ENCODE assay signal across 1 cellular context in genomic region chr10:30425336-30426075, GRCh38.
TF ChIP-seq lines count a peak whose summit lies in the region.

No MANE protein-coding gene starts in this region.

TF ChIP-seq in K562, 482 proteins besides CTCF, POLR2A, EP300 and RAD21 (continued from another document and continues in another):
- TF ChIP-seq ZNF699 (CRISPR knock-in tag; IDR thresholded peaks at IDR 0.05; ENCODE audit: insufficient replicate concordance) = no peak
- TF ChIP-seq, protein P1, sequence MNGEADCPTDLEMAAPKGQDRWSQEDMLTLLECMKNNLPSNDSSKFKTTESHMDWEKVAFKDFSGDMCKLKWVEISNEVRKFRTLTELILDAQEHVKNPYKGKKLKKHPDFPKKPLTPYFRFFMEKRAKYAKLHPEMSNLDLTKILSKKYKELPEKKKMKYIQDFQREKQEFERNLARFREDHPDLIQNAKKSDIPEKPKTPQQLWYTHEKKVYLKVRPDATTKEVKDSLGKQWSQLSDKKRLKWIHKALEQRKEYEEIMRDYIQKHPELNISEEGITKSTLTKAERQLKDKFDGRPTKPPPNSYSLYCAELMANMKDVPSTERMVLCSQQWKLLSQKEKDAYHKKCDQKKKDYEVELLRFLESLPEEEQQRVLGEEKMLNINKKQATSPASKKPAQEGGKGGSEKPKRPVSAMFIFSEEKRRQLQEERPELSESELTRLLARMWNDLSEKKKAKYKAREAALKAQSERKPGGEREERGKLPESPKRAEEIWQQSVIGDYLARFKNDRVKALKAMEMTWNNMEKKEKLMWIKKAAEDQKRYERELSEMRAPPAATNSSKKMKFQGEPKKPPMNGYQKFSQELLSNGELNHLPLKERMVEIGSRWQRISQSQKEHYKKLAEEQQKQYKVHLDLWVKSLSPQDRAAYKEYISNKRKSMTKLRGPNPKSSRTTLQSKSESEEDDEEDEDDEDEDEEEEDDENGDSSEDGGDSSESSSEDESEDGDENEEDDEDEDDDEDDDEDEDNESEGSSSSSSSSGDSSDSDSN (IDR thresholded peaks at IDR 0.05; ENCODE audit: borderline replicate concordance in 1 of 2, low read depth in 2 of 2, low read length in 2 of 2) = no peak
- TF ChIP-seq FIP1L1 (IDR thresholded peaks at IDR 0.05; ENCODE audit: low read depth, low read length, poor library complexity, severe bottlenecking) = no peak
- no peak for TF ChIP-seq EP400 (IDR thresholded peaks at IDR 0.05)
- no peak for TF ChIP-seq BRD4 (IDR thresholded peaks at IDR 0.05)
- TF ChIP-seq PURB (CRISPR knock-in tag; IDR thresholded peaks at IDR 0.05; ENCODE audit: low read depth) = no peak
- no peak for TF ChIP-seq ASH1L (IDR thresholded peaks at IDR 0.05; ENCODE audit: borderline replicate concordance, low read depth, partially characterized antibody)
- TF ChIP-seq SUPT5H (IDR thresholded peaks at IDR 0.05) = no peak
- no peak for TF ChIP-seq ZNF324 (CRISPR knock-in tag; IDR thresholded peaks at IDR 0.05)
- TF ChIP-seq NR2C1 (IDR thresholded peaks at IDR 0.05) = no peak
- TF ChIP-seq NR2C1 (tag; IDR thresholded peaks at IDR 0.05) = peak; percentile 90
- no peak for TF ChIP-seq CTBP1 (IDR thresholded peaks at IDR 0.05; ENCODE audit: borderline replicate concordance)
- TF ChIP-seq BRF2 (IDR thresholded peaks at IDR 0.05; ENCODE audit: borderline replicate concordance, insufficient read depth, insufficient read length) = no peak
- peak; percentile 77; the same call in 1 of the 2 replicates for TF ChIP-seq ZNF165 (CRISPR knock-in tag; IDR thresholded peaks at IDR 0.05; ENCODE audit: borderline replicate concordance)
- TF ChIP-seq RNF2 (IDR thresholded peaks at IDR 0.05) = no peak
- no peak for TF ChIP-seq HEY1 (CRISPR knock-in tag; IDR thresholded peaks at IDR 0.05; ENCODE audit: borderline replicate concordance)
- TF ChIP-seq SIN3A (IDR thresholded peaks at IDR 0.05; ENCODE audit: borderline replicate concordance in 2 of 2, control insufficient read depth in 1 of 2, low read depth in 2 of 2, low read length in 2 of 2) = no peak
- TF ChIP-seq TFAM (CRISPR knock-in tag; conservative IDR thresholded peaks at IDR 0.05) = no peak
- TF ChIP-seq ZBED1 (IDR thresholded peaks at IDR 0.05) = no peak
- no peak for TF ChIP-seq POLR2AphosphoS2 (IDR thresholded peaks at IDR 0.05; ENCODE audit: low read length)
- TF ChIP-seq MTA2 (IDR thresholded peaks at IDR 0.05; ENCODE audit: low read depth) = no peak
- TF ChIP-seq SNIP1 (IDR thresholded peaks at IDR 0.05; ENCODE audit: low read depth) = no peak
- TF ChIP-seq NR4A1 (CRISPR knock-in tag; IDR thresholded peaks at IDR 0.05) = no peak
- peak; percentile 98 for TF ChIP-seq NR4A1 (tag; IDR thresholded peaks at IDR 0.05)
- peak; percentile 72; the same call in 1 of the 2 replicates for TF ChIP-seq ZNF444 (CRISPR knock-in tag; IDR thresholded peaks at IDR 0.05)
- no peak for TF ChIP-seq RBM17 (IDR thresholded peaks at IDR 0.05; ENCODE audit: borderline replicate concordance, low read depth, low read length)
- TF ChIP-seq PHF20 (IDR thresholded peaks at IDR 0.05; ENCODE audit: partially characterized antibody) = no peak
- TF ChIP-seq TARDBP (IDR thresholded peaks at IDR 0.05) = no peak
- TF ChIP-seq PHB2 (IDR thresholded peaks at IDR 0.05; ENCODE audit: low read depth) = no peak
- TF ChIP-seq, protein P2, sequence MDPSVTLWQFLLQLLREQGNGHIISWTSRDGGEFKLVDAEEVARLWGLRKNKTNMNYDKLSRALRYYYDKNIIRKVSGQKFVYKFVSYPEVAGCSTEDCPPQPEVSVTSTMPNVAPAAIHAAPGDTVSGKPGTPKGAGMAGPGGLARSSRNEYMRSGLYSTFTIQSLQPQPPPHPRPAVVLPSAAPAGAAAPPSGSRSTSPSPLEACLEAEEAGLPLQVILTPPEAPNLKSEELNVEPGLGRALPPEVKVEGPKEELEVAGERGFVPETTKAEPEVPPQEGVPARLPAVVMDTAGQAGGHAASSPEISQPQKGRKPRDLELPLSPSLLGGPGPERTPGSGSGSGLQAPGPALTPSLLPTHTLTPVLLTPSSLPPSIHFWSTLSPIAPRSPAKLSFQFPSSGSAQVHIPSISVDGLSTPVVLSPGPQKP (CRISPR knock-in tag; IDR thresholded peaks at IDR 0.05) = no peak
- no peak for TF ChIP-seq NEUROD1 (IDR thresholded peaks at IDR 0.05; ENCODE audit: borderline replicate concordance, low read depth, low read length, partially characterized antibody)
- no peak for TF ChIP-seq TRIM24 (IDR thresholded peaks at IDR 0.05)
- no peak for TF ChIP-seq HNRNPUL1 (IDR thresholded peaks at IDR 0.05; ENCODE audit: low read length)
- no peak; a peak in 1 of 4 replicates for TF ChIP-seq MAZ (CRISPR knock-in tag; conservative IDR thresholded peaks at IDR 0.05 in 1 of 2, IDR thresholded peaks at IDR 0.05 in 1 of 2)
- TF ChIP-seq, protein P3, sequence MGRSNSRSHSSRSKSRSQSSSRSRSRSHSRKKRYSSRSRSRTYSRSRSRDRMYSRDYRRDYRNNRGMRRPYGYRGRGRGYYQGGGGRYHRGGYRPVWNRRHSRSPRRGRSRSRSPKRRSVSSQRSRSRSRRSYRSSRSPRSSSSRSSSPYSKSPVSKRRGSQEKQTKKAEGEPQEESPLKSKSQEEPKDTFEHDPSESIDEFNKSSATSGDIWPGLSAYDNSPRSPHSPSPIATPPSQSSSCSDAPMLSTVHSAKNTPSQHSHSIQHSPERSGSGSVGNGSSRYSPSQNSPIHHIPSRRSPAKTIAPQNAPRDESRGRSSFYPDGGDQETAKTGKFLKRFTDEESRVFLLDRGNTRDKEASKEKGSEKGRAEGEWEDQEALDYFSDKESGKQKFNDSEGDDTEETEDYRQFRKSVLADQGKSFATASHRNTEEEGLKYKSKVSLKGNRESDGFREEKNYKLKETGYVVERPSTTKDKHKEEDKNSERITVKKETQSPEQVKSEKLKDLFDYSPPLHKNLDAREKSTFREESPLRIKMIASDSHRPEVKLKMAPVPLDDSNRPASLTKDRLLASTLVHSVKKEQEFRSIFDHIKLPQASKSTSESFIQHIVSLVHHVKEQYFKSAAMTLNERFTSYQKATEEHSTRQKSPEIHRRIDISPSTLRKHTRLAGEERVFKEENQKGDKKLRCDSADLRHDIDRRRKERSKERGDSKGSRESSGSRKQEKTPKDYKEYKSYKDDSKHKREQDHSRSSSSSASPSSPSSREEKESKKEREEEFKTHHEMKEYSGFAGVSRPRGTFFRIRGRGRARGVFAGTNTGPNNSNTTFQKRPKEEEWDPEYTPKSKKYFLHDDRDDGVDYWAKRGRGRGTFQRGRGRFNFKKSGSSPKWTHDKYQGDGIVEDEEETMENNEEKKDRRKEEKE (IDR thresholded peaks at IDR 0.05; ENCODE audit: borderline replicate concordance in 1 of 2, control insufficient read depth in 1 of 2, low read depth in 2 of 2, low read length in 1 of 2) = no peak
- no peak for TF ChIP-seq SIN3B (IDR thresholded peaks at IDR 0.05; ENCODE audit: low read depth)
- TF ChIP-seq KDM2B (CRISPR knock-in tag; IDR thresholded peaks at IDR 0.05) = no peak
- no peak for TF ChIP-seq NFIC (IDR thresholded peaks at IDR 0.05)
- TF ChIP-seq, protein P4, sequence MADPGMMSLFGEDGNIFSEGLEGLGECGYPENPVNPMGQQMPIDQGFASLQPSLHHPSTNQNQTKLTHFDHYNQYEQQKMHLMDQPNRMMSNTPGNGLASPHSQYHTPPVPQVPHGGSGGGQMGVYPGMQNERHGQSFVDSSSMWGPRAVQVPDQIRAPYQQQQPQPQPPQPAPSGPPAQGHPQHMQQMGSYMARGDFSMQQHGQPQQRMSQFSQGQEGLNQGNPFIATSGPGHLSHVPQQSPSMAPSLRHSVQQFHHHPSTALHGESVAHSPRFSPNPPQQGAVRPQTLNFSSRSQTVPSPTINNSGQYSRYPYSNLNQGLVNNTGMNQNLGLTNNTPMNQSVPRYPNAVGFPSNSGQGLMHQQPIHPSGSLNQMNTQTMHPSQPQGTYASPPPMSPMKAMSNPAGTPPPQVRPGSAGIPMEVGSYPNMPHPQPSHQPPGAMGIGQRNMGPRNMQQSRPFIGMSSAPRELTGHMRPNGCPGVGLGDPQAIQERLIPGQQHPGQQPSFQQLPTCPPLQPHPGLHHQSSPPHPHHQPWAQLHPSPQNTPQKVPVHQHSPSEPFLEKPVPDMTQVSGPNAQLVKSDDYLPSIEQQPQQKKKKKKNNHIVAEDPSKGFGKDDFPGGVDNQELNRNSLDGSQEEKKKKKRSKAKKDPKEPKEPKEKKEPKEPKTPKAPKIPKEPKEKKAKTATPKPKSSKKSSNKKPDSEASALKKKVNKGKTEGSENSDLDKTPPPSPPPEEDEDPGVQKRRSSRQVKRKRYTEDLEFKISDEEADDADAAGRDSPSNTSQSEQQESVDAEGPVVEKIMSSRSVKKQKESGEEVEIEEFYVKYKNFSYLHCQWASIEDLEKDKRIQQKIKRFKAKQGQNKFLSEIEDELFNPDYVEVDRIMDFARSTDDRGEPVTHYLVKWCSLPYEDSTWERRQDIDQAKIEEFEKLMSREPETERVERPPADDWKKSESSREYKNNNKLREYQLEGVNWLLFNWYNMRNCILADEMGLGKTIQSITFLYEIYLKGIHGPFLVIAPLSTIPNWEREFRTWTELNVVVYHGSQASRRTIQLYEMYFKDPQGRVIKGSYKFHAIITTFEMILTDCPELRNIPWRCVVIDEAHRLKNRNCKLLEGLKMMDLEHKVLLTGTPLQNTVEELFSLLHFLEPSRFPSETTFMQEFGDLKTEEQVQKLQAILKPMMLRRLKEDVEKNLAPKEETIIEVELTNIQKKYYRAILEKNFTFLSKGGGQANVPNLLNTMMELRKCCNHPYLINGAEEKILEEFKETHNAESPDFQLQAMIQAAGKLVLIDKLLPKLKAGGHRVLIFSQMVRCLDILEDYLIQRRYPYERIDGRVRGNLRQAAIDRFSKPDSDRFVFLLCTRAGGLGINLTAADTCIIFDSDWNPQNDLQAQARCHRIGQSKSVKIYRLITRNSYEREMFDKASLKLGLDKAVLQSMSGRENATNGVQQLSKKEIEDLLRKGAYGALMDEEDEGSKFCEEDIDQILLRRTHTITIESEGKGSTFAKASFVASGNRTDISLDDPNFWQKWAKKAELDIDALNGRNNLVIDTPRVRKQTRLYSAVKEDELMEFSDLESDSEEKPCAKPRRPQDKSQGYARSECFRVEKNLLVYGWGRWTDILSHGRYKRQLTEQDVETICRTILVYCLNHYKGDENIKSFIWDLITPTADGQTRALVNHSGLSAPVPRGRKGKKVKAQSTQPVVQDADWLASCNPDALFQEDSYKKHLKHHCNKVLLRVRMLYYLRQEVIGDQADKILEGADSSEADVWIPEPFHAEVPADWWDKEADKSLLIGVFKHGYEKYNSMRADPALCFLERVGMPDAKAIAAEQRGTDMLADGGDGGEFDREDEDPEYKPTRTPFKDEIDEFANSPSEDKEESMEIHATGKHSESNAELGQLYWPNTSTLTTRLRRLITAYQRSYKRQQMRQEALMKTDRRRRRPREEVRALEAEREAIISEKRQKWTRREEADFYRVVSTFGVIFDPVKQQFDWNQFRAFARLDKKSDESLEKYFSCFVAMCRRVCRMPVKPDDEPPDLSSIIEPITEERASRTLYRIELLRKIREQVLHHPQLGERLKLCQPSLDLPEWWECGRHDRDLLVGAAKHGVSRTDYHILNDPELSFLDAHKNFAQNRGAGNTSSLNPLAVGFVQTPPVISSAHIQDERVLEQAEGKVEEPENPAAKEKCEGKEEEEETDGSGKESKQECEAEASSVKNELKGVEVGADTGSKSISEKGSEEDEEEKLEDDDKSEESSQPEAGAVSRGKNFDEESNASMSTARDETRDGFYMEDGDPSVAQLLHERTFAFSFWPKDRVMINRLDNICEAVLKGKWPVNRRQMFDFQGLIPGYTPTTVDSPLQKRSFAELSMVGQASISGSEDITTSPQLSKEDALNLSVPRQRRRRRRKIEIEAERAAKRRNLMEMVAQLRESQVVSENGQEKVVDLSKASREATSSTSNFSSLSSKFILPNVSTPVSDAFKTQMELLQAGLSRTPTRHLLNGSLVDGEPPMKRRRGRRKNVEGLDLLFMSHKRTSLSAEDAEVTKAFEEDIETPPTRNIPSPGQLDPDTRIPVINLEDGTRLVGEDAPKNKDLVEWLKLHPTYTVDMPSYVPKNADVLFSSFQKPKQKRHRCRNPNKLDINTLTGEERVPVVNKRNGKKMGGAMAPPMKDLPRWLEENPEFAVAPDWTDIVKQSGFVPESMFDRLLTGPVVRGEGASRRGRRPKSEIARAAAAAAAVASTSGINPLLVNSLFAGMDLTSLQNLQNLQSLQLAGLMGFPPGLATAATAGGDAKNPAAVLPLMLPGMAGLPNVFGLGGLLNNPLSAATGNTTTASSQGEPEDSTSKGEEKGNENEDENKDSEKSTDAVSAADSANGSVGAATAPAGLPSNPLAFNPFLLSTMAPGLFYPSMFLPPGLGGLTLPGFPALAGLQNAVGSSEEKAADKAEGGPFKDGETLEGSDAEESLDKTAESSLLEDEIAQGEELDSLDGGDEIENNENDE (IDR thresholded peaks at IDR 0.05; ENCODE audit: low read depth, low read length) = no peak
- no peak for TF ChIP-seq MYBL2 (IDR thresholded peaks at IDR 0.05; ENCODE audit: low read depth)
- TF ChIP-seq MYBL2 (CRISPR knock-in tag; IDR thresholded peaks at IDR 0.05; ENCODE audit: borderline replicate concordance) = no peak
- no peak for TF ChIP-seq GTF2F1 (IDR thresholded peaks at IDR 0.05; ENCODE audit: low read depth, low read length)
